Comparison of ENCODE assay signal across 1 cellular context in the genomic region with DNA sequence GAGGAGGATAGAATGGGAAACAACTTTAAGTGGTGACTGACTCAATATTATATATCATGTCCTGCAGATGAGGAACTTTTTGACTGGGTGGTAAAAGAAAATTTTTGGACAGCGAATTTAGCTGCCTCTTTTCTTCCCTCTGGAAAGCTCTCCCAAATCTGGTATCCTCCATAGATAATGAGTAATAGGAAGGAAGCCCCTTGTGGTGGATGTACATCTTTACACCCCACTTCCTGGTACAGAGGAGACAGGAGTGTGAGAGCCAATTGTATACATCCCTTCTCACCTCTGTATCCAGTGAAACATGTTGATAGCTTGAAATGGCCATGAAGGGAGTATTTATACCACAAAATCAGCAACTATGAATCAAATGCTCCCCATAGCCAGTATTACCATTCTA.
TF ChIP-seq lines count a peak whose summit lies in the region.

No MANE protein-coding gene starts in this region.

TF ChIP-seq in K562, 482 proteins besides CTCF, POLR2A, EP300 and RAD21 (continued from another document):
- TF ChIP-seq, protein P1, sequence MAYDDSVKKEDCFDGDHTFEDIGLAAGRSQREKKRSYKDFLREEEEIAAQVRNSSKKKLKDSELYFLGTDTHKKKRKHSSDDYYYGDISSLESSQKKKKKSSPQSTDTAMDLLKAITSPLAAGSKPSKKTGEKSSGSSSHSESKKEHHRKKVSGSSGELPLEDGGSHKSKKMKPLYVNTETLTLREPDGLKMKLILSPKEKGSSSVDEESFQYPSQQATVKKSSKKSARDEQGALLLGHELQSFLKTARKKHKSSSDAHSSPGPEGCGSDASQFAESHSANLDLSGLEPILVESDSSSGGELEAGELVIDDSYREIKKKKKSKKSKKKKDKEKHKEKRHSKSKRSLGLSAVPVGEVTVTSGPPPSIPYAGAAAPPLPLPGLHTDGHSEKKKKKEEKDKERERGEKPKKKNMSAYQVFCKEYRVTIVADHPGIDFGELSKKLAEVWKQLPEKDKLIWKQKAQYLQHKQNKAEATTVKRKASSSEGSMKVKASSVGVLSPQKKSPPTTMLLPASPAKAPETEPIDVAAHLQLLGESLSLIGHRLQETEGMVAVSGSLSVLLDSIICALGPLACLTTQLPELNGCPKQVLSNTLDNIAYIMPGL (CRISPR knock-in tag; IDR thresholded peaks at IDR 0.05) = no peak
- no peak for TF ChIP-seq ATF1 (CRISPR knock-in tag; IDR thresholded peaks at IDR 0.05)
- no peak for TF ChIP-seq ATF1 (tag; IDR thresholded peaks at IDR 0.05)
TF ChIP-seq in K562: peak in this region for 0.
